8 cellular contexts compared by ENCODE assay signal in genomic region chr11:93895106-93895862, GRCh38. TPM values are rescaled to one million over a fixed set of nuclear protein-coding genes. Genes with fewer than 3 reads are reported as not detected.
A peak's percentile ranks its signal among the peaks of the same experiment; 100 is the strongest.
DNase-seq lines count a peak whose midpoint lies in the region; ATAC-seq, FAIRE-seq and TF ChIP-seq lines count a peak whose summit lies in the region.

No MANE protein-coding gene starts in this region.

- DNase-seq in COR-L47 (lab: John Stamatoyannopoulos, UW) (peak; percentile 65), GM19239 (ENCODE audit: insufficient read length, low spot score) (no peak), NCI-H1105 (lab: John Stamatoyannopoulos, UW) (peak; percentile 34), glomerular visceral epithelial cell (ENCODE audit: extremely low spot score) (peak; percentile 60), psoas muscle (no peak), UCSD-AML1 (lab: John Stamatoyannopoulos, UW; ENCODE audit: unreplicated experiment) (no peak)

- WGBS in psoas muscle, 3 donors = 34 to 44% (median 41%) methylated on average over 5 of the region's 5 CpGs

- ATAC-seq in psoas muscle (peak in 2 of 4 donors; percentile 54 to 58), GM18517 (IDR thresholded peaks at IDR 0.05; ENCODE audit: unreplicated experiment) (no peak)

- H3K4me3 ChIP-seq in psoas muscle = no peak overlapping the region

- H3K27ac ChIP-seq in VCaP = no peak overlapping the region
- H3K27ac ChIP-seq in psoas muscle = no peak overlapping the region

- H3K27me3 ChIP-seq in psoas muscle (ENCODE audit: insufficient read depth in 3 of 3, low read length in 2 of 3) = no peaks in the 10 kb centered on the region

- no peaks in the 10 kb centered on the region for H3K9me3 ChIP-seq in psoas muscle

- TF ChIP-seq CTCF in VCaP (conservative IDR thresholded peaks at IDR 0.05) (peak; percentile 82), psoas muscle (IDR thresholded peaks at IDR 0.05) (peak; percentile 41)

- peak; percentile 70 for FAIRE-seq in GM19239 (lab: Jason Lieb, UNC)

- intact Hi-C loops in psoas muscle (cut with DNase I) = loop anchor here in 1 of 2 donors (10.0 kb wide), 1 partner anchor 520 kb away; no protein-coding TSS in a partner anchor

- no peaks in the 10 kb centered on the region for H3K36me3 ChIP-seq in psoas muscle (ENCODE audit: insufficient read depth in 1 of 2, low read depth in 1 of 2)

- H3K4me1 ChIP-seq in psoas muscle = no peaks in the 10 kb centered on the region

RNA-seq across cellular contexts. Expression of gene VSTM5, which starts 44.9 kb away (rescaled TPM):
- total RNA-seq in psoas muscle = under 1 TPM in 1 of 4 donors, not detected in 3; 0.26 TPM
- polyA plus RNA-seq in psoas muscle = under 1 TPM in 2 of 3 donors, not detected in 1; 0.01 TPM

Comparison
In these comparisons a context has a peak if more than half of its experiments do, and no peak if none do; other contexts are left out.
1. DNase-seq: peak in COR-L47 (single experiment), NCI-H1105 (single experiment) and glomerular visceral epithelial cell (single experiment); none in GM19239 (single experiment), psoas muscle (0 of 2) and UCSD-AML1 (single experiment).